8 cellular contexts compared by ENCODE assay signal in genomic region chr22:41822289-41823057, GRCh38. TPM values are rescaled to one million over a fixed set of nuclear protein-coding genes. Genes with fewer than 3 reads are reported as not detected.
DNase-seq lines count a peak whose midpoint lies in the region; ATAC-seq and TF ChIP-seq lines count a peak whose summit lies in the region.

No MANE protein-coding gene starts in this region.

- H3K4me2 ChIP-seq in neural cell (ENCODE audit: low read length), result no peak overlapping the region

- no peaks in the 10 kb centered on the region for H3K27me3 Mint-ChIP-seq in activated CD4-positive, alpha-beta T cell treated with anti-CD3 and anti-CD28 coated beads, Interleukin-2, amount 10 ng/mL, durations not matched to agents 7 days and 5 days
- peaks cover 12% of the 10 kb centered on the region for H3K27me3 Mint-ChIP-seq in endothelial cell (ENCODE audit: unreplicated experiment)

- no peak for ATAC-seq in HG03442 (IDR thresholded peaks at IDR 0.05; ENCODE audit: unreplicated experiment)

- POLR2A ChIA-PET in activated CD4-positive, alpha-beta T cell treated with anti-CD3 and anti-CD28 coated beads, Interleukin-2, amount 10 ng/mL, durations not matched to agents 7 days and 5 days (lab: Charles Lee), result no interaction called here

- H3K36me3 ChIP-seq in neural cell (ENCODE audit: insufficient read depth, low read length), result no peaks in the 10 kb centered on the region

- H3K27ac Mint-ChIP-seq in activated CD4-positive, alpha-beta T cell treated with anti-CD3 and anti-CD28 coated beads, Interleukin-2, amount 10 ng/mL, durations not matched to agents 7 days and 5 days, result peak overlapping the region; percentile 20
- H3K27ac Mint-ChIP-seq in endothelial cell (ENCODE audit: unreplicated experiment), result peak overlapping the region; percentile 39

- no peak overlapping the region for H3K9ac ChIP-seq in neural cell (ENCODE audit: low read length)

- H3K36me3 Mint-ChIP-seq in activated CD4-positive, alpha-beta T cell treated with anti-CD3 and anti-CD28 coated beads, Interleukin-2, amount 10 ng/mL, durations not matched to agents 7 days and 5 days (ENCODE audit: low read depth), result peaks cover 13% of the 10 kb centered on the region
- H3K36me3 Mint-ChIP-seq in endothelial cell (ENCODE audit: low read depth, unreplicated experiment), result peaks cover 7% of the 10 kb centered on the region

- H3F3A ChIP-seq in neural cell (ENCODE audit: insufficient read depth, low read length, poor library complexity, severe bottlenecking), result no peaks in the 10 kb centered on the region

- no peaks in the 10 kb centered on the region for H3K27me3 ChIP-seq in neural cell (ENCODE audit: insufficient read depth, low read depth, low read length)

- TF ChIP-seq CTCF in endothelial cell (IDR thresholded peaks at IDR 0.05; ENCODE audit: unreplicated experiment), result peak; percentile 28
- TF ChIP-seq CTCF in neural cell (IDR thresholded peaks at IDR 0.05; ENCODE audit: poor library complexity, severe bottlenecking), result peak; percentile 66

- no peak overlapping the region for H3K27ac ChIP-seq in neural cell (ENCODE audit: low read length)

- no peak overlapping the region for H3K4me3 ChIP-seq in neural cell (ENCODE audit: low read length)

- H3K4me3 Mint-ChIP-seq in activated CD4-positive, alpha-beta T cell treated with anti-CD3 and anti-CD28 coated beads, Interleukin-2, amount 10 ng/mL, durations not matched to agents 7 days and 5 days, result no peak overlapping the region
- no peak overlapping the region for H3K4me3 Mint-ChIP-seq in endothelial cell (ENCODE audit: unreplicated experiment)

- TF ChIP-seq EP300 in neural cell (conservative IDR thresholded peaks at IDR 0.05; ENCODE audit: poor library complexity, severe bottlenecking), result no peak

- H3K79me2 ChIP-seq in neural cell (replicated peaks; ENCODE audit: insufficient read depth, low read length), result no peaks in the 10 kb centered on the region

- peaks cover 17% of the 10 kb centered on the region for H3K4me1 Mint-ChIP-seq in activated CD4-positive, alpha-beta T cell treated with anti-CD3 and anti-CD28 coated beads, Interleukin-2, amount 10 ng/mL, durations not matched to agents 7 days and 5 days
- H3K4me1 Mint-ChIP-seq in endothelial cell (ENCODE audit: unreplicated experiment), result peaks cover 56% of the 10 kb centered on the region

- peak; percentile 37 for DNase-seq in 8988T
- peak; percentile 16 for DNase-seq in GDM1 (lab: John Stamatoyannopoulos, UW)
- peak; percentile 44 for DNase-seq in NCI-H146 (lab: John Stamatoyannopoulos, UW)
- DNase-seq in activated CD4-positive, alpha-beta T cell treated with anti-CD3 and anti-CD28 coated beads, Interleukin-2, amount 10 ng/mL, durations not matched to agents 7 days and 5 days, result peak; percentile 61
- no peak for DNase-seq in endothelial cell (ENCODE audit: low spot score)
- DNase-seq in retina, result no peak

- H3K9me3 Mint-ChIP-seq in activated CD4-positive, alpha-beta T cell treated with anti-CD3 and anti-CD28 coated beads, Interleukin-2, amount 10 ng/mL, durations not matched to agents 7 days and 5 days, result no peaks in the 10 kb centered on the region
- no peaks in the 10 kb centered on the region for H3K9me3 Mint-ChIP-seq in endothelial cell (ENCODE audit: unreplicated experiment)

- CTCF ChIA-PET in activated CD4-positive, alpha-beta T cell treated with anti-CD3 and anti-CD28 coated beads, Interleukin-2, amount 10 ng/mL, durations not matched to agents 7 days and 5 days (lab: Charles Lee), result interaction anchor here (0.6 to 1.5 kb wide), 11 partner anchors 9 to 935 kb away, joined by 3 to 6 read pairs (median 4); partner anchors contain the start of gene CENPM

- no peaks in the 10 kb centered on the region for H3K9me3 ChIP-seq in neural cell (ENCODE audit: low read length)

- no peaks in the 10 kb centered on the region for H4K20me1 ChIP-seq in neural cell (ENCODE audit: insufficient read depth)

- TF ChIP-seq RAD21 in neural cell (conservative IDR thresholded peaks at IDR 0.05), result peak; percentile 71

- no peaks in the 10 kb centered on the region for H3K9me2 ChIP-seq in neural cell (ENCODE audit: insufficient read depth, low read length)

- H2AFZ ChIP-seq in neural cell (ENCODE audit: low read depth, low read length), result no peak overlapping the region

TF ChIP-seq in neural cell, 6 proteins besides CTCF, POLR2A, EP300 and RAD21:
- TF ChIP-seq SMC3 (conservative IDR thresholded peaks at IDR 0.05; ENCODE audit: poor library complexity), result peak; percentile 66
- TF ChIP-seq REST (IDR thresholded peaks at IDR 0.05; ENCODE audit: borderline replicate concordance), result no peak

RNA-seq across cellular contexts. Expression of gene SREBF2, which starts 10.4 kb away (rescaled TPM):
- total RNA-seq in activated CD4-positive, alpha-beta T cell treated with anti-CD3 and anti-CD28 coated beads, Interleukin-2, amount 10 ng/mL, durations not matched to agents 7 days and 5 days, result 10 to 100 TPM; 92.4 to 95.7 TPM
- 200 TPM for total RNA-seq in endothelial cell (ENCODE audit: unreplicated experiment)
- 73.0 and 87.3 TPM in 2 replicates for polyA plus RNA-seq in neural cell
- polyA minus RNA-seq in neural cell, result 131 and 133 TPM in 2 replicates

RNA-seq across cellular contexts. Expression of gene CCDC134, which starts 22.0 kb away (rescaled TPM):
- total RNA-seq in activated CD4-positive, alpha-beta T cell treated with anti-CD3 and anti-CD28 coated beads, Interleukin-2, amount 10 ng/mL, durations not matched to agents 7 days and 5 days, result 10 to 100 TPM; 21.0 to 21.6 TPM
- total RNA-seq in endothelial cell (ENCODE audit: unreplicated experiment), result 8.8 TPM
- 2.2 and 6.6 TPM in 2 replicates for polyA plus RNA-seq in neural cell
- polyA minus RNA-seq in neural cell, result 13.1 and 20.2 TPM in 2 replicates

Comparison
In these comparisons a context has a peak if more than half of its experiments do, and no peak if none do; other contexts are left out.
1. DNase-seq: peak in 8988T (single experiment), GDM1 (single experiment), NCI-H146 (single experiment) and activated CD4-positive, alpha-beta T cell treated with anti-CD3 and anti-CD28 coated beads, Interleukin-2, amount 10 ng/mL, durations not matched to agents 7 days and 5 days (single experiment); none in endothelial cell (single experiment) and retina (single experiment).